In the genomic region with DNA sequence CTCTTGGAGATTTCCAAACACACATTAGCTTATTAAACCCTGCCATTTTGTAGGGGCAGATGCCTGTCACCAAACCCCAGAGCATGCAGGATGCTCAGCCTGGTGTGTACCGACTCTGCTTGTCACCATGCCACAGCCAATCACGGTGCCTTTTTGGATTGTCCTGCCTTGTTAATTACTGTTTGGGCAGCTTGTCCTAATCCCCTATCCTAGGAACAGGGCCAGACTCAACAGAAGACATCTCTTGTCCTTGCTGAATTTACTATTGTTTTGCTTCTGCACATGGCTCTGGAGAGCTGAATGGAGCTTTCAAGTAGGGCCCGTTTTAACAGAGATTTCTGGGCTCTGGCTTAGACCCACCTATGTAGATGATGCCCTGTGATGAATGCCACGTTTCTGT, we compare ENCODE assay signal across 13 cellular contexts.
A peak's percentile ranks its signal among the peaks of the same experiment; 100 is the strongest.
DNase-seq lines count a peak whose midpoint lies in the region; ATAC-seq and TF ChIP-seq lines count a peak whose summit lies in the region.
"Had no signal": no experiment of that assay in that cellular context is flagged by ENCODE, and none has a peak within 500 bp of the region (broad histone marks: within the 10 kb centered on the region; RNA-seq: fewer than 3 reads in every experiment).

No MANE protein-coding gene starts in this region.

- TF ChIP-seq CTCF in brain (conservative IDR thresholded peaks at IDR 0.05): no peak

- peak; percentile 22 for DNase-seq in NCI-H1092 (lab: John Stamatoyannopoulos, UW)
- DNase-seq in inferior parietal cortex (ENCODE audit: extremely low spot score): peak; percentile 93
- peak; percentile 71 to 97 (median 86) for DNase-seq in posterior cingulate gyrus
- DNase-seq in stimulated activated naive CD8-positive, alpha-beta T cell treated with anti-CD3 and anti-CD28 coated beads, Interleukin-15, Interleukin-2, amounts not matched to agents 100 U/mL and 50 U/mL, for 24 hours: no peak
- DNase-seq in COLO829 (ENCODE audit: low spot score): no peak
- no peak for DNase-seq in MV-4-11 (lab: John Stamatoyannopoulos, UW)
- DNase-seq: CD8-positive, alpha-beta memory T cell; KG1; NCI-H2029; NCI-H2171 treated with DMSO at 0.1 percent for 48 hours; NCI-H510A; PC-3 had no signal

- H3K27me3 Mint-ChIP-seq in brain: no peaks in the 10 kb centered on the region

- peak overlapping the region in 2 of 5 experiments; percentile 59 to 72 for H3K4me3 Mint-ChIP-seq in brain
- H3K4me3 Mint-ChIP-seq: CD8-positive, alpha-beta memory T cell had no signal

- no peaks in the 10 kb centered on the region for H3K36me3 Mint-ChIP-seq in brain

- peak overlapping the region in 4 of 5 experiments; percentile 62 to 93 (median 80) for H3K27ac Mint-ChIP-seq in brain
- H3K27ac Mint-ChIP-seq: CD8-positive, alpha-beta memory T cell had no signal

- peaks cover 9 to 36% (median 23%) of the 10 kb centered on the region in 5 experiments for H3K9me3 Mint-ChIP-seq in brain

- intact Hi-C loops in posterior cingulate gyrus (cut with DNase I): loop anchor here (2.0 to 10.0 kb wide), 2 partner anchors 79 to 109 kb away; no protein-coding TSS in a partner anchor

- peaks cover 33% of the 10 kb centered on the region for H3K4me1 Mint-ChIP-seq in brain
- H3K4me1 Mint-ChIP-seq: CD8-positive, alpha-beta memory T cell had no signal

- ATAC-seq in stimulated activated naive CD8-positive, alpha-beta T cell treated with anti-CD3 and anti-CD28 coated beads, Interleukin-15, Interleukin-2, amounts not matched to agents 100 U/mL and 50 U/mL, for 24 hours: no peak
- ATAC-seq: PC-3 had no signal

Comparison
In these comparisons a context has a peak if more than half of its experiments do, and no peak if none do; other contexts are left out.
1. DNase-seq: peak in NCI-H1092 (single experiment), inferior parietal cortex (single experiment) and posterior cingulate gyrus (10 of 10); none in stimulated activated naive CD8-positive, alpha-beta T cell treated with anti-CD3 and anti-CD28 coated beads, Interleukin-15, Interleukin-2, amounts not matched to agents 100 U/mL and 50 U/mL, for 24 hours (single experiment), COLO829 (single experiment) and MV-4-11 (single experiment).